Comparison of ENCODE assay signal across 9 cellular contexts in genomic region chr6:43496370-43497128, GRCh38.
DNase-seq lines count a peak whose midpoint lies in the region; ATAC-seq and TF ChIP-seq lines count a peak whose summit lies in the region.
"Had no signal": no experiment of that assay in that cellular context is flagged by ENCODE, and none has a peak within 500 bp of the region (broad histone marks: within the 10 kb centered on the region; RNA-seq: fewer than 3 reads in every experiment).

No MANE protein-coding gene starts in this region.

- TF ChIP-seq CTCF in cardiac fibroblast (IDR thresholded peaks at IDR 0.05; ENCODE audit: low read depth, low read length) = peak; percentile 54

- H3K4me3 Mint-ChIP-seq in stimulated activated memory B cell treated with anti-CD40 and anti-IgM and Interleukin-4, amounts not matched to agents 10 μg/mL and 1 μg/mL and 100 μg/mL, for 72 hours = no peak overlapping the region

- H3K36me3 Mint-ChIP-seq in stimulated activated memory B cell treated with anti-CD40 and anti-IgM and Interleukin-4, amounts not matched to agents 10 μg/mL and 1 μg/mL and 100 μg/mL, for 72 hours = peaks cover 28% of the 10 kb centered on the region

- no peaks in the 10 kb centered on the region for H3K27me3 Mint-ChIP-seq in stimulated activated memory B cell treated with anti-CD40 and anti-IgM and Interleukin-4, amounts not matched to agents 10 μg/mL and 1 μg/mL and 100 μg/mL, for 72 hours

- no peak overlapping the region for H3K4me3 ChIP-seq in cardiac fibroblast (replicated peaks in 1 of 2; ENCODE audit: low read depth in 2 of 2, low read length in 2 of 2)

- peaks cover 7% of the 10 kb centered on the region for H3K4me1 Mint-ChIP-seq in stimulated activated memory B cell treated with anti-CD40 and anti-IgM and Interleukin-4, amounts not matched to agents 10 μg/mL and 1 μg/mL and 100 μg/mL, for 72 hours

- DNase-seq in COLO829 (ENCODE audit: low spot score) (peak; percentile 45), HuH-7.5 (ENCODE audit: low spot score) (peak; percentile 56), cardiac fibroblast (ENCODE audit: low read depth in 2 of 2) (peak; percentile 51 to 59), medulla oblongata (ENCODE audit: extremely low spot score) (peak; percentile 36)
- DNase-seq in effector CD4-positive, alpha-beta T cell = no peak
- DNase-seq: left cardiac atrium had no signal

- TF ChIP-seq POLR2A in GM18505 (IDR thresholded peaks at IDR 0.05; ENCODE audit: borderline replicate concordance, extremely low read depth, insufficient read depth, insufficient read length) = no peak

- no peak overlapping the region for H3K27ac Mint-ChIP-seq in stimulated activated memory B cell treated with anti-CD40 and anti-IgM and Interleukin-4, amounts not matched to agents 10 μg/mL and 1 μg/mL and 100 μg/mL, for 72 hours

- no peak for ATAC-seq in stimulated activated memory B cell treated with anti-CD40 and anti-IgM and Interleukin-4, amounts not matched to agents 10 μg/mL and 1 μg/mL and 100 μg/mL, for 72 hours
- ATAC-seq in GM21529 (IDR thresholded peaks at IDR 0.05; ENCODE audit: unreplicated experiment) (no peak), GM18505 (IDR thresholded peaks at IDR 0.05; ENCODE audit: unreplicated experiment) (no peak)

- H3K9me3 Mint-ChIP-seq in stimulated activated memory B cell treated with anti-CD40 and anti-IgM and Interleukin-4, amounts not matched to agents 10 μg/mL and 1 μg/mL and 100 μg/mL, for 72 hours = no peaks in the 10 kb centered on the region
